3 cellular contexts compared by ENCODE assay signal in the genomic region with DNA sequence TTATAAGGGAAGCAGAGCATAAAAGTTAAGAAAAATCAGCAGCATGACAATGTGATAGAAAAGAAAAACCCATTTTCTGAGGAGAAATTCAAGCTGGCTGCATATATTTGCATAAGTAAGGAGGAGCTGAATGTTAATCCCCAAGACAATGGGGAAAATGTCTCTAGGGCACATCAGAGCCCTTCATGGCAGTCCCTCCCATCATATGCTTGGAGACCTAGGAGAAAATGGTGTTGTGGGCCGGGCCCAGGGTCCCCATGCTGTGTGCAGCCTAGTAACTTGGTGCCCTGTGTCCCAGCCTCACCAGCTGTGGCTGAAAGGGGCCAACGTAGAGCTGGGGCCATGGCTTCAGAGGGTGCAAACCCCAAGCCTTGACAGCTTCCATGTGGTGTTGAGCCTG.
"Had no signal": no experiment of that assay in that cellular context is flagged by ENCODE, and none has a peak within 500 bp of the region (broad histone marks: within the 10 kb centered on the region; RNA-seq: fewer than 3 reads in every experiment).

No MANE protein-coding gene starts in this region.

- DNase-seq: GDM1, GF-D8 had no signal

- H3K4me3 ChIP-seq: GM12878 had no signal

- ATAC-seq: GM12878 had no signal
